Comparison of ENCODE assay signal across 8 cellular contexts in the genomic region with DNA sequence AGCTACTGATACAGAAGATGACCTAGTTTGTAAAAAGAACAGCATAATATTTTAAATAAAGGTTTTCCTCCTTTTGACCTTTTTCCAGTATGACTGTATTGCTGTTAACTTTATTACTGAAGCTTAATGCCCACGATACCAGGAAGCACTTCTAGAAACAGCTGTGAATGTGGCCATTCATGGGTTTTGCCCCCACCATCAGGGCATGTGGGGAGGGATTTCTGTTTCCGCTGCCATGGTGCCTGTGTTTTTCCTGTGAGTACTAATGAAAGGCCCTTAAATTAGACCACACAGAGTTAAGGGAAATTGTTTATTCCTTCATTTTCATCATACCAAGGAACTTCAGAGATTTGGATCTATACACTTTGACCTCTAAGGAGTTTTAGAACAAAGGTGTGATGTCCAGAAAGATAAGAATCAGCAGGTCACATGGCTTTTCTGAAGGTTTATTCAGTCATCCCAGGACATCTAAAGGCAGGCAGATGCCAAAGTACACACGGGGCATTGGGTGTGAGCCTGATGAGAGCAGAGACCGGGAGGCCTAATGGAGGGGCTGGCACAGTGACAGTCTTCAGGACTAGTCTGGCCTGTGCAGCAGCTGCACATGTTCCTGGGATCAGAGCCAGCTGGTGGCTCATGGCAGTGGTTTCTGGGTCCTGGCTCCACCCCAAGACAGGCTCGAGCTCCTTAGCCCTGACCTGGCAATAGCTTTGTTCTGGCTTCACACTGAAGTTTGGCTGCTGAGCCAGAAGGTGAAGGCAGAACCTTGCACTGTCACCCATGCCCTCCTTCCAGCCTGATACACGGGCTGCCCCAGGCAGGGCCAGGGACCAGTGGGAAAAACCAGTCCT.
DNase-seq lines count a peak whose midpoint lies in the region; ATAC-seq, FAIRE-seq and TF ChIP-seq lines count a peak whose summit lies in the region.

No MANE protein-coding gene starts in this region.

- H3K9me1 ChIP-seq in endothelial cell of umbilical vein (replicated peaks; ENCODE audit: control insufficient read depth, extremely low read depth, insufficient read depth, low read length) = no peaks in the 10 kb centered on the region

- TF ChIP-seq CTCF in Peyer's patch (IDR thresholded peaks at IDR 0.05) (peak in 1 of 6 experiments; percentile 18), endothelial cell of umbilical vein (IDR thresholded peaks at IDR 0.05; ENCODE audit: extremely low read depth in 1 of 2, insufficient read depth in 1 of 2, low read depth in 1 of 2, low read length in 2 of 2) (no peak), vagina (IDR thresholded peaks at IDR 0.05) (no peak)

- H3K36me3 ChIP-seq in Peyer's patch (no peaks in the 10 kb centered on the region), endothelial cell of umbilical vein (ENCODE audit: control insufficient read depth in 2 of 2, extremely low read depth in 1 of 2, insufficient read depth in 2 of 2, low read length in 2 of 2) (no peaks in the 10 kb centered on the region), vagina (no peaks in the 10 kb centered on the region)

- peak overlapping the region; percentile 55 to 85 (median 76) for H3K27ac ChIP-seq in Peyer's patch
- H3K27ac ChIP-seq in endothelial cell of umbilical vein (ENCODE audit: insufficient read depth, low read depth, low read length) = peak overlapping the region; percentile 98
- peak overlapping the region; percentile 73 for H3K27ac ChIP-seq in vagina

- POLR2A ChIA-PET in endothelial cell of umbilical vein (lab: Charles Lee) = interaction anchor here (0.8 to 3.3 kb wide), 4 partner anchors 41 to 545 kb away, joined by 3 to 14 read pairs (median 4); no protein-coding TSS in a partner anchor

- peaks cover 0 to 35% (median 2%) of the 10 kb centered on the region in 4 donors for H3K4me1 ChIP-seq in Peyer's patch
- H3K4me1 ChIP-seq in endothelial cell of umbilical vein (ENCODE audit: control insufficient read depth, extremely low read depth, insufficient read depth, low read length) = peaks cover 49% of the 10 kb centered on the region
- H3K4me1 ChIP-seq in vagina = peaks cover 57% of the 10 kb centered on the region

- H3K4me2 ChIP-seq in endothelial cell of umbilical vein (ENCODE audit: insufficient read depth, low read length) = peak overlapping the region; percentile 71

- peak in 1 of 2 donors; percentile 23 for TF ChIP-seq POLR2A in Peyer's patch (IDR thresholded peaks at IDR 0.05)
- TF ChIP-seq POLR2A in endothelial cell of umbilical vein (IDR thresholded peaks at IDR 0.05; ENCODE audit: low read depth, low read length) = no peak
- no peak for TF ChIP-seq POLR2A in vagina (IDR thresholded peaks at IDR 0.05)

- DNase-seq in NCI-H1417 (lab: John Stamatoyannopoulos, UW) (peak; percentile 16 to 52 (median 51)), NCI-H1417 treated with DMSO at 0.1 percent for 48 hours (lab: John Stamatoyannopoulos, UW) (no peak), Peyer's patch (peak; percentile 33 to 95 (median 94)), endothelial cell of umbilical vein (ENCODE audit: low read depth, low spot score) (peak; percentile 96), mesenteric fat pad (ENCODE audit: low spot score) (peak; percentile 94), vagina (ENCODE audit: extremely low spot score in 2 of 2) (peak; percentile 97 to 98), iPS-NIHi7 (ENCODE audit: extremely low spot score) (no peak)

- CTCF ChIA-PET in endothelial cell of umbilical vein (lab: Charles Lee) = interaction anchor here (0.6 to 4.6 kb wide), 13 partner anchors 8 to 547 kb away, joined by 3 to 39 read pairs (median 6); no protein-coding TSS in a partner anchor

- no peaks in the 10 kb centered on the region for H4K20me1 ChIP-seq in endothelial cell of umbilical vein (replicated peaks; ENCODE audit: control insufficient read depth, extremely low read depth, insufficient read depth, low read length)

- dilution Hi-C loops in endothelial cell of umbilical vein (cut with MboI; ENCODE audit: extremely low pct_ligation_motif_present, low sequenced_read_pairs) = loop anchor here (5.0 to 25.0 kb wide), 2 partner anchors 80 to 500 kb away; no protein-coding TSS in a partner anchor

- FAIRE-seq in endothelial cell of umbilical vein (lab: Jason Lieb, UNC) = peak; percentile 86

- H3K9me3 ChIP-seq in Peyer's patch = no peaks in the 10 kb centered on the region
- no peaks in the 10 kb centered on the region for H3K9me3 ChIP-seq in endothelial cell of umbilical vein (replicated peaks; ENCODE audit: control insufficient read depth, insufficient read depth, low read length)
- H3K9me3 ChIP-seq in vagina = no peaks in the 10 kb centered on the region

- TSS peak; percentile 24 for BruUV-seq in endothelial cell of umbilical vein (replicated peaks; lab: Mats Ljungman, UMichigan)

- no peak for ATAC-seq in HG03469 (IDR thresholded peaks at IDR 0.05; ENCODE audit: unreplicated experiment)

- no peaks in the 10 kb centered on the region for H3K79me2 ChIP-seq in endothelial cell of umbilical vein (ENCODE audit: control insufficient read depth, insufficient read depth, low read length)

- H2AFZ ChIP-seq in endothelial cell of umbilical vein (ENCODE audit: low read depth, low read length) = peak overlapping the region; percentile 11

- intact Hi-C loops in endothelial cell of umbilical vein (cut with micrococcal nuclease) (loop anchor here (1.0 to 2.0 kb wide), 10 partner anchors 42 to 545 kb away; partner anchors contain the start of gene JMJD1C), vagina (cut with DNase I) (loop anchor here (2.0 to 10.0 kb wide), 3 partner anchors 81 to 507 kb away; partner anchors contain the start of gene REEP3)

- H3K4me3 ChIP-seq in Peyer's patch (no peak overlapping the region), endothelial cell of umbilical vein (replicated peaks in 1 of 3; ENCODE audit: insufficient read depth in 1 of 3, low read depth in 1 of 3, low read length in 3 of 3) (no peak overlapping the region), vagina (no peak overlapping the region)

- H3K9ac ChIP-seq in endothelial cell of umbilical vein (replicated peaks; ENCODE audit: extremely low read depth, insufficient read depth, low read length) = peak overlapping the region; percentile 66

- H3K27me3 ChIP-seq in Peyer's patch = no peaks in the 10 kb centered on the region
- H3K27me3 ChIP-seq in endothelial cell of umbilical vein (ENCODE audit: control insufficient read depth in 2 of 2, insufficient read depth in 2 of 2, low read length in 2 of 2) = no peaks in the 10 kb centered on the region
- no peaks in the 10 kb centered on the region for H3K27me3 ChIP-seq in vagina

TF ChIP-seq in endothelial cell of umbilical vein, 7 proteins besides CTCF, POLR2A, EP300 and RAD21:
- TF ChIP-seq GATA2 (IDR thresholded peaks at IDR 0.05; ENCODE audit: insufficient read depth, insufficient read length, low read depth, low read length) = peak; percentile 97
- TF ChIP-seq MYC (IDR thresholded peaks at IDR 0.05; ENCODE audit: low read depth, low read length) = peak; percentile 74
- peak; percentile 43 for TF ChIP-seq FOS (IDR thresholded peaks at IDR 0.05; ENCODE audit: borderline replicate concordance, insufficient read depth, low read length)
- TF ChIP-seq EZH2 (IDR thresholded peaks at IDR 0.05; ENCODE audit: borderline replicate concordance, low read depth, low read length, severe bottlenecking) = no peak
- TF ChIP-seq JUN (IDR thresholded peaks at IDR 0.05; ENCODE audit: borderline replicate concordance, insufficient read depth, insufficient read length, low read depth) = peak; percentile 44
- peak; percentile 70 for TF ChIP-seq MAX (IDR thresholded peaks at IDR 0.05; ENCODE audit: insufficient read depth, insufficient read length)
- TF ChIP-seq POLR2AphosphoS5 (IDR thresholded peaks at IDR 0.05; ENCODE audit: insufficient read depth, low read depth, low read length) = peak; percentile 73

Comparison
In these comparisons a context has a peak if more than half of its experiments do, and no peak if none do; other contexts are left out.
1. DNase-seq: peak in NCI-H1417 (3 of 3), Peyer's patch (3 of 3), endothelial cell of umbilical vein (single experiment), mesenteric fat pad (single experiment) and vagina (2 of 2); none in NCI-H1417 treated with DMSO at 0.1 percent for 48 hours (single experiment) and iPS-NIHi7 (single experiment).
2. Peak in every context shown above with its lines, with median percentiles within 50 percentile points of each other: H3K27ac ChIP-seq.